ENCODE assay signal across 1 cellular context in the genomic region with DNA sequence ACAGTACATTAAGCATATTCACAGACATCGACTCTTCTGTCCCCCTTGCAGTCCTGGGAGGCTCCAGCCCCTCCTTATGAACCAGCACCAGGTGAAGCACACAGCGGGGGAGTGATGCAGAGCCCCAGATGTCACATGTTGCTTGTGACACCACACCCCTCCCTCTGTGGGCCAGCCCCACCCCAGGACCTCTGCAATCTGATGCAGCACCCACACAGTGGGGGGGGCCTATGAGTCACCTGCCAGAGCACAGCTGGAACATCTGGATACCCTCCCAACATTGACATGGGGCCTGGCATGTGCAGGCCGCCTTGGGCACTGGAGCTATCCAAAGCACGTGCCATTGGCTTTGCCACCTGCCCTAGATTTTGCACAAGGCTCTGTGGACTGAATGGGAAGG.
TF ChIP-seq lines count a peak whose summit lies in the region.

No MANE protein-coding gene starts in this region.

TF ChIP-seq in HCT116, 20 proteins besides CTCF, POLR2A, EP300 and RAD21 (continued from another document):
- TF ChIP-seq REST (IDR thresholded peaks at IDR 0.05; ENCODE audit: low read depth): no peak
- 0 out of 2 replicates have a peak, but pooled peaks have one; percentile 20 for TF ChIP-seq JUND (IDR thresholded peaks at IDR 0.05)
- no peak for TF ChIP-seq ATF3 (IDR thresholded peaks at IDR 0.05)
